In genomic region chr20:59006167-59006863, GRCh38 we compare ENCODE assay signal across 8 cellular contexts. TPM values are rescaled to one million over a fixed set of nuclear protein-coding genes. Genes with fewer than 3 reads are reported as not detected.
DNase-seq lines count a peak whose midpoint lies in the region; ATAC-seq, FAIRE-seq and TF ChIP-seq lines count a peak whose summit lies in the region.

No MANE protein-coding gene starts in this region.

- WGBS in right lobe of liver (ENCODE audit: insufficient coverage, low coverage, low lambda C conversion rate, missing lambda C conversion rate), result no CpG with 5 or more reads among the region's 29 CpGs
- 19 to 38% methylated on average over 13 to 23 of the region's 29 CpGs for WGBS in upper lobe of left lung, 2 donors

- H3K9me3 ChIP-seq in right lobe of liver (no peaks in the 10 kb centered on the region), upper lobe of left lung (no peaks in the 10 kb centered on the region)

- TF ChIP-seq EP300 in upper lobe of left lung (IDR thresholded peaks at IDR 0.05), result no peak

- FAIRE-seq in bronchial epithelial cell (lab: Jason Lieb, UNC), result no peak

- CTCF ChIA-PET in AG04449 (lab: Yijun Ruan, JAX), result no interaction called here

- TF ChIP-seq POLR2A in right lobe of liver (IDR thresholded peaks at IDR 0.05), result no peak
- TF ChIP-seq POLR2A in upper lobe of left lung (IDR thresholded peaks at IDR 0.05), result peak in 1 of 4 donors; percentile 16

- TF ChIP-seq CTCF in AG04449 (IDR thresholded peaks at IDR 0.05; ENCODE audit: insufficient read depth, low read length, missing control alignments), result no peak
- TF ChIP-seq CTCF in bronchial epithelial cell (IDR thresholded peaks at IDR 0.05; ENCODE audit: insufficient read depth, low read length, severe bottlenecking), result no peak
- no peak for TF ChIP-seq CTCF in right lobe of liver (IDR thresholded peaks at IDR 0.05)
- TF ChIP-seq CTCF in upper lobe of left lung (IDR thresholded peaks at IDR 0.05), result peak in 1 of 6 experiments; percentile 4

- intact Hi-C loops in right lobe of liver (cut with DNase I), result no loop called here

- DNase-seq in AG04449 (ENCODE audit: low read depth, low spot score) (no peak), HT-29 (ENCODE audit: low spot score) (peak; percentile 51), bronchial epithelial cell (ENCODE audit: low read depth) (no peak), right lobe of liver (peak; percentile 80 to 95 (median 95)), upper lobe of left lung (peak; percentile 28 to 85), NCI-H1417 (lab: John Stamatoyannopoulos, UW) (no peak), NCI-H526 (lab: John Stamatoyannopoulos, UW) (no peak)

- H3K27ac ChIP-seq in right lobe of liver, result peak overlapping the region; percentile 88 to 98 (median 89)
- peak overlapping the region; percentile 86 to 95 (median 92) for H3K27ac ChIP-seq in upper lobe of left lung

- POLR2A ChIA-PET in AG04449 (lab: Yijun Ruan, JAX), result interaction anchor here (0.5 to 1.1 kb wide), 2 partner anchors 16 to 115 kb away, joined by 4 read pairs; no protein-coding TSS in a partner anchor

- H3K4me3 ChIP-seq in AG04449 (ENCODE audit: low read depth, low read length), result peak overlapping the region; percentile 69
- peak overlapping the region; percentile 70 for H3K4me3 ChIP-seq in bronchial epithelial cell (ENCODE audit: low read depth, low read length)
- peak overlapping the region; percentile 63 to 98 (median 89) for H3K4me3 ChIP-seq in right lobe of liver
- H3K4me3 ChIP-seq in upper lobe of left lung, result peak overlapping the region; percentile 69 to 89 (median 78)

- ATAC-seq in right lobe of liver (peak; percentile 63 to 76 (median 72)), upper lobe of left lung (ENCODE audit: low FRiP score in 2 of 2) (peak in 1 of 2 donors; percentile 9), GM18498 (IDR thresholded peaks at IDR 0.05; ENCODE audit: unreplicated experiment) (no peak)

- H3K27me3 ChIP-seq in bronchial epithelial cell (ENCODE audit: control insufficient read depth, insufficient read depth, low read length) (no peaks in the 10 kb centered on the region), right lobe of liver (no peaks in the 10 kb centered on the region), upper lobe of left lung (no peaks in the 10 kb centered on the region)

- H3K4me1 ChIP-seq in right lobe of liver, result peaks cover 3 to 27% (median 10%) of the 10 kb centered on the region in 4 donors
- peaks cover 46 to 56% (median 53%) of the 10 kb centered on the region in 4 donors for H3K4me1 ChIP-seq in upper lobe of left lung

- H3K36me3 ChIP-seq in bronchial epithelial cell (ENCODE audit: control insufficient read depth, insufficient read depth, low read length) (peaks cover 7% of the 10 kb centered on the region), right lobe of liver (peaks cover 0 to 29% (median 4%) of the 10 kb centered on the region in 4 donors), upper lobe of left lung (peaks cover 2 to 20% (median 10%) of the 10 kb centered on the region in 4 donors)

RNA-seq across cellular contexts. Expression of gene CTSZ, which starts 0.7 kb away (rescaled TPM):
- total RNA-seq in HT-29 (2014; rRNA removed; shearing (Covaris generic)), result 420 and 441 TPM in 2 replicates
- total RNA-seq in bronchial epithelial cell (73.7 and 87.8 TPM in 2 replicates), right lobe of liver (100 to 1,000 TPM; 198 to 296 (median 222) TPM), upper lobe of left lung (100 to 1,000 TPM; 196 to 503 (median 397) TPM)

RNA-seq across cellular contexts. Expression of gene TUBB1, which starts 12.9 kb away (rescaled TPM):
- 0.03 and 0.13 TPM in 2 replicates for total RNA-seq in HT-29 (2014; rRNA removed; shearing (Covaris generic))
- not detected in 2 replicates for total RNA-seq in bronchial epithelial cell
- total RNA-seq in right lobe of liver, result 1 to 10 TPM in 1 of 6 experiments, under 1 TPM in 4, not detected in 1; 0.06 to 1.5 (median 0.31) TPM
- 1 to 10 TPM; 1.5 to 9.3 (median 2.6) TPM for total RNA-seq in upper lobe of left lung

RNA-seq across cellular contexts. Expression of gene NELFCD, which starts 25.3 kb away (rescaled TPM):
- total RNA-seq in HT-29 (2014; rRNA removed; shearing (Covaris generic)), result 117 and 134 TPM in 2 replicates
- total RNA-seq in bronchial epithelial cell, result 27.4 and 32.3 TPM in 2 replicates
- 10 to 100 TPM; 31.1 to 41.4 (median 36.5) TPM for total RNA-seq in right lobe of liver
- 10 to 100 TPM; 42.3 to 99.5 (median 48.7) TPM for total RNA-seq in upper lobe of left lung

RNA-seq across cellular contexts. Expression of gene ATP5F1E, which starts 25.8 kb away (rescaled TPM):
- 45.1 and 47.4 TPM in 2 replicates for total RNA-seq in HT-29 (2014; rRNA removed; shearing (Covaris generic))
- total RNA-seq in bronchial epithelial cell (17.1 and 25.3 TPM in 2 replicates), right lobe of liver (10 to 100 TPM; 15.8 to 34.6 (median 30.5) TPM), upper lobe of left lung (10 to 100 TPM; 18.9 to 75.0 (median 32.3) TPM)

RNA-seq across cellular contexts. Expression of gene PRELID3B, which starts 36.3 kb away (rescaled TPM):
- 129 and 139 TPM in 2 replicates for total RNA-seq in HT-29 (2014; rRNA removed; shearing (Covaris generic))
- total RNA-seq in bronchial epithelial cell, result 160 and 202 TPM in 2 replicates
- 10 to 100 TPM; 16.3 to 37.5 (median 23.3) TPM for total RNA-seq in right lobe of liver
- 10 to 100 TPM in 5 of 6 donors, 1 to 10 TPM in 1; 5.2 to 77.1 (median 46.0) TPM for total RNA-seq in upper lobe of left lung

Comparison
In these comparisons a context has a peak if more than half of its experiments do, and no peak if none do; other contexts are left out.
1. DNase-seq: peak in HT-29 (single experiment), right lobe of liver (3 of 3) and upper lobe of left lung (2 of 2); none in AG04449 (single experiment), bronchial epithelial cell (single experiment), NCI-H1417 (0 of 3) and NCI-H526 (0 of 2).
2. Peak in every context shown above with its lines, with median percentiles within 50 percentile points of each other: H3K4me3 ChIP-seq.